9 cellular contexts compared by ENCODE assay signal in the genomic region with DNA sequence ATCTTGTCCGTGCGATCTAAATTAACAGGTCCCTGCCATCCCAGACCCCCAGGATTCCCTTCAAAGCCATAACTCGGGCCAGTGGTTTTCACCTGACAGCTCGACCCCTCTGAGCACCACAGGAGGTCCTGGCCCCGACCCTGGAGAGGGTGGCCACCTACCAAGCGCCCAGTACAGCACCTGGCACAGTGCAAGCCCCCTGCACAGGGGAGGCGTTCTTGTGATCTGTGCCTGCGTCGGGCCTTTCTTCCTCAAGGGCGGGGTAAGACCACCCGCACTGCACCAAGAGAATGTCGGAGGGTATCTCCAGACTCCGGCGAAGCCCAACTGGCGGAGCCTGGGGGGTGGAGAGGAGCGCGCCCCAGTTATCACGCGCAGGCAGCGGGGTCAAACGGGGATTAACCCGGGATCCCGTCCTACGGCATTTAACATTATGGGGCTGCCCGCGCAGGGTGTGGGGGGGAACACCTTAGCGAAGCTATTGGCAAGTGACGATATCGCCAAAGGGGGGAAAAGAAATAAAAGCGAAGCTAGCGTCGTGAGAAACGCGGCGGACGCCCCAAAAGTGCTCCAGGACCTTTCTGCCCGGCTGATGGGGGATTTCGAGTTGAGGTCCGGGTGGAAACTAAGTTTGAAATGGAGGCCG. TPM values are rescaled to one million over a fixed set of nuclear protein-coding genes. Genes with fewer than 3 reads are reported as not detected.
DNase-seq lines count a peak whose midpoint lies in the region; ATAC-seq and TF ChIP-seq lines count a peak whose summit lies in the region.
"Had no signal": no experiment of that assay in that cellular context is flagged by ENCODE, and none has a peak within 500 bp of the region (broad histone marks: within the 10 kb centered on the region; RNA-seq: fewer than 3 reads in every experiment).

No MANE protein-coding gene starts in this region.

- ATAC-seq in thoracic aorta (ENCODE audit: insufficient number of reproducible peaks, low FRiP score, low read depth) (no peak), GM18907 (IDR thresholded peaks at IDR 0.05; ENCODE audit: unreplicated experiment) (no peak), GM18861 (IDR thresholded peaks at IDR 0.05; ENCODE audit: unreplicated experiment) (no peak)

- peak overlapping the region; percentile 96 for H3K27ac ChIP-seq in mesodermal cell (ENCODE audit: low read depth, low read length, severe bottlenecking)
- H3K27ac ChIP-seq in thoracic aorta: peak overlapping the region; percentile 97 to 100

- intact Hi-C loops in dendritic cell treated with granulocyte-macrophage colony-stimulating factor and Interleukin-4, amounts not matched to agents 40 ng/mL and 50 ng/mL, for 4 days (cut with micrococcal nuclease): loop anchor here (1.0 kb wide), 1 partner anchor 48 kb away; the partner anchor contains the start of genes NFKBIB and SIRT2

- H3K4me1 ChIP-seq in mesodermal cell (ENCODE audit: control insufficient read depth, insufficient read depth, low read length, poor library complexity, severe bottlenecking): peaks cover 21% of the 10 kb centered on the region
- peaks cover 27 to 49% of the 10 kb centered on the region in 2 donors for H3K4me1 ChIP-seq in thoracic aorta (ENCODE audit: control insufficient read depth in 1 of 2, low read depth in 2 of 2)

- peaks cover 31% of the 10 kb centered on the region for H3K4me1 Mint-ChIP-seq in T-helper 1 cell treated with Interleukin-12 subunit alpha and Interleukin-12 subunit beta and Interleukin-4 antibody, amounts not matched to agents 30 μg/mL and 1 μg/mL, for 36 hours (ENCODE audit: low read depth)
- peaks cover 31% of the 10 kb centered on the region for H3K4me1 Mint-ChIP-seq in dendritic cell treated with granulocyte-macrophage colony-stimulating factor and Interleukin-4, amounts not matched to agents 40 ng/mL and 50 ng/mL, for 4 days (ENCODE audit: low read depth)

- H3K27ac Mint-ChIP-seq in T-helper 1 cell treated with Interleukin-12 subunit alpha and Interleukin-12 subunit beta and Interleukin-4 antibody, amounts not matched to agents 30 μg/mL and 1 μg/mL, for 36 hours: peak overlapping the region; percentile 97
- H3K27ac Mint-ChIP-seq in dendritic cell treated with granulocyte-macrophage colony-stimulating factor and Interleukin-4, amounts not matched to agents 40 ng/mL and 50 ng/mL, for 4 days: peak overlapping the region; percentile 99

- no peaks in the 10 kb centered on the region for H3K27me3 ChIP-seq in thoracic aorta (replicated peaks; ENCODE audit: insufficient read depth)

- peaks cover 29% of the 10 kb centered on the region for H3K36me3 ChIP-seq in mesodermal cell (ENCODE audit: control insufficient read depth, insufficient read depth, low read length)
- H3K36me3 ChIP-seq in thoracic aorta: peaks cover 14% of the 10 kb centered on the region

- peaks cover 20% of the 10 kb centered on the region for H3K36me3 Mint-ChIP-seq in T-helper 1 cell treated with Interleukin-12 subunit alpha and Interleukin-12 subunit beta and Interleukin-4 antibody, amounts not matched to agents 30 μg/mL and 1 μg/mL, for 36 hours (ENCODE audit: low read depth)
- H3K36me3 Mint-ChIP-seq in dendritic cell treated with granulocyte-macrophage colony-stimulating factor and Interleukin-4, amounts not matched to agents 40 ng/mL and 50 ng/mL, for 4 days (ENCODE audit: low read depth): peaks cover 61% of the 10 kb centered on the region

- no peaks in the 10 kb centered on the region for H3K9me3 ChIP-seq in mesodermal cell (ENCODE audit: control insufficient read depth, low read length)
- no peaks in the 10 kb centered on the region for H3K9me3 ChIP-seq in thoracic aorta

- peak overlapping the region; percentile 56 for H3K4me3 ChIP-seq in GM12875 (ENCODE audit: low read depth, low read length)
- peak overlapping the region; percentile 76 for H3K4me3 ChIP-seq in mesodermal cell (ENCODE audit: extremely low read depth, insufficient read depth, low read length, poor library complexity, severe bottlenecking)
- peak overlapping the region; percentile 100 for H3K4me3 ChIP-seq in thoracic aorta

- H3K27me3 Mint-ChIP-seq in T-helper 1 cell treated with Interleukin-12 subunit alpha and Interleukin-12 subunit beta and Interleukin-4 antibody, amounts not matched to agents 30 μg/mL and 1 μg/mL, for 36 hours (ENCODE audit: low read depth): no peaks in the 10 kb centered on the region
- peaks cover 2% of the 10 kb centered on the region for H3K27me3 Mint-ChIP-seq in dendritic cell treated with granulocyte-macrophage colony-stimulating factor and Interleukin-4, amounts not matched to agents 40 ng/mL and 50 ng/mL, for 4 days

- H3K9me3 Mint-ChIP-seq in T-helper 1 cell treated with Interleukin-12 subunit alpha and Interleukin-12 subunit beta and Interleukin-4 antibody, amounts not matched to agents 30 μg/mL and 1 μg/mL, for 36 hours: no peaks in the 10 kb centered on the region
- no peaks in the 10 kb centered on the region for H3K9me3 Mint-ChIP-seq in dendritic cell treated with granulocyte-macrophage colony-stimulating factor and Interleukin-4, amounts not matched to agents 40 ng/mL and 50 ng/mL, for 4 days

- peak overlapping the region; percentile 88 for H3K4me3 Mint-ChIP-seq in T-helper 1 cell treated with Interleukin-12 subunit alpha and Interleukin-12 subunit beta and Interleukin-4 antibody, amounts not matched to agents 30 μg/mL and 1 μg/mL, for 36 hours
- H3K4me3 Mint-ChIP-seq in dendritic cell treated with granulocyte-macrophage colony-stimulating factor and Interleukin-4, amounts not matched to agents 40 ng/mL and 50 ng/mL, for 4 days: peak overlapping the region; percentile 88

- 18 to 21% methylated on average over 36 to 37 of the region's 40 CpGs for WGBS in mesodermal cell (ENCODE audit: insufficient coverage in 2 of 2), 2 experiments

- DNase-seq in thoracic aorta (ENCODE audit: low spot score) (no peak), SW 1271 (lab: John Stamatoyannopoulos, UW) (no peak)

- TF ChIP-seq CTCF in GM12875 (IDR thresholded peaks at IDR 0.05; ENCODE audit: borderline replicate concordance, insufficient read depth, low read depth, low read length) (no peak), thoracic aorta (IDR thresholded peaks at IDR 0.05) (no peak)

RNA-seq across cellular contexts. Expression of gene HNRNPL, which starts 1.3 kb away (rescaled TPM):
- 472 TPM for polyA plus RNA-seq in mesodermal cell (2013, experiment 1 of 2)
- polyA plus RNA-seq in mesodermal cell (2013, experiment 2 of 2): 471 TPM
- 100 to 1,000 TPM; 153 to 167 TPM for total RNA-seq in thoracic aorta

RNA-seq across cellular contexts. Expression of gene ECH1, which starts 19.5 kb away (rescaled TPM):
- polyA plus RNA-seq in mesodermal cell (2013, experiment 1 of 2): 74.5 TPM
- polyA plus RNA-seq in mesodermal cell (2013, experiment 2 of 2): 66.4 TPM
- 10 to 100 TPM; 47.5 to 75.0 TPM for total RNA-seq in thoracic aorta

RNA-seq across cellular contexts. Expression of gene RINL, which starts 27.0 kb away (rescaled TPM):
- polyA plus RNA-seq in mesodermal cell (2013, experiment 1 of 2): 1.9 TPM
- polyA plus RNA-seq in mesodermal cell (2013, experiment 2 of 2): 2.1 TPM
- 1 to 10 TPM; 4.7 to 5.5 TPM for total RNA-seq in thoracic aorta

RNA-seq across cellular contexts. Expression of gene LGALS4, which starts 38.4 kb away (rescaled TPM):
- polyA plus RNA-seq in mesodermal cell (2013, experiment 1 of 2): 1.2 TPM
- polyA plus RNA-seq in mesodermal cell (2013, experiment 2 of 2): 0.91 TPM
- 1 to 10 TPM in 1 of 2 donors, not detected in 1; 3.5 TPM for total RNA-seq in thoracic aorta
- total RNA-seq: SK-MEL-5 had no signal

RNA-seq across cellular contexts. Expression of gene SIRT2, which starts 48.3 kb away (rescaled TPM):
- polyA plus RNA-seq in mesodermal cell (2013, experiment 1 of 2): 30.0 TPM
- 33.2 TPM for polyA plus RNA-seq in mesodermal cell (2013, experiment 2 of 2)
- 10 to 100 TPM; 42.8 to 68.4 TPM for total RNA-seq in thoracic aorta
